Comparison of ENCODE assay signal across 9 cellular contexts in genomic region chr2:239225921-239226561, GRCh38.
DNase-seq lines count a peak whose midpoint lies in the region; ATAC-seq and TF ChIP-seq lines count a peak whose summit lies in the region.
"Had no signal": no experiment of that assay in that cellular context is flagged by ENCODE, and none has a peak within 500 bp of the region (broad histone marks: within the 10 kb centered on the region; RNA-seq: fewer than 3 reads in every experiment).

No MANE protein-coding gene starts in this region.

- H3K9me3 Mint-ChIP-seq in T-cell = no peaks in the 10 kb centered on the region
- no peaks in the 10 kb centered on the region for H3K9me3 Mint-ChIP-seq in natural killer cell treated with Interleukin-12 subunit alpha and Interleukin-12 subunit beta and Interleukin-15 and Interleukin-18, amount 100 ng/mL, for 72 hours

- H3K4me1 ChIP-seq in BLaER1 treated with 17β-estradiol and CSF1 and Interleukin-3, amounts not matched to agents 10 nM and 100 nM = peaks cover 93 to 100% (median 99%) of the 10 kb centered on the region in 10 experiments
- H3K4me1 ChIP-seq in psoas muscle = peaks cover 98% of the 10 kb centered on the region

- 31 to 58% (median 42%) methylated on average over 13 of the region's 13 CpGs for WGBS in psoas muscle, 3 donors

- H3K36me3 Mint-ChIP-seq in T-cell = no peaks in the 10 kb centered on the region
- no peaks in the 10 kb centered on the region for H3K36me3 Mint-ChIP-seq in natural killer cell treated with Interleukin-12 subunit alpha and Interleukin-12 subunit beta and Interleukin-15 and Interleukin-18, amount 100 ng/mL, for 72 hours

- no peaks in the 10 kb centered on the region for H3K27me3 Mint-ChIP-seq in T-cell
- H3K27me3 Mint-ChIP-seq in natural killer cell treated with Interleukin-12 subunit alpha and Interleukin-12 subunit beta and Interleukin-15 and Interleukin-18, amount 100 ng/mL, for 72 hours = no peaks in the 10 kb centered on the region

- peak overlapping the region in 2 of 3 donors; percentile 21 to 54 for H3K4me3 Mint-ChIP-seq in T-cell
- H3K4me3 Mint-ChIP-seq in natural killer cell treated with Interleukin-12 subunit alpha and Interleukin-12 subunit beta and Interleukin-15 and Interleukin-18, amount 100 ng/mL, for 72 hours = no peak overlapping the region

- peak; percentile 23 for TF ChIP-seq CTCF in fibroblast of villous mesenchyme (IDR thresholded peaks at IDR 0.05; ENCODE audit: insufficient read depth, low read depth, low read length)
- no peak for TF ChIP-seq CTCF in psoas muscle (IDR thresholded peaks at IDR 0.05)

- peaks cover 85 to 90% (median 87%) of the 10 kb centered on the region in 3 donors for H3K4me1 Mint-ChIP-seq in T-cell
- H3K4me1 Mint-ChIP-seq in natural killer cell treated with Interleukin-12 subunit alpha and Interleukin-12 subunit beta and Interleukin-15 and Interleukin-18, amount 100 ng/mL, for 72 hours (ENCODE audit: low read depth in 2 of 2) = peaks cover 64% of the 10 kb centered on the region in 2 donors

- peaks cover 0 to 100% (median 0%) of the 10 kb centered on the region in 11 experiments; a peak in 9 of 22 replicates for H4K20me1 ChIP-seq in BLaER1 treated with 17β-estradiol and CSF1 and Interleukin-3, amounts not matched to agents 10 nM and 100 nM

- CTCF ChIA-PET in T-cell (lab: Charles Lee) = no interaction called here

- intact Hi-C loops in psoas muscle (cut with DNase I) = loop anchor here in 1 of 2 donors (5.0 kb wide), 1 partner anchor 81 kb away; no protein-coding TSS in a partner anchor

- no peaks in the 10 kb centered on the region for H3K36me3 ChIP-seq in BLaER1 treated with 17β-estradiol and CSF1 and Interleukin-3, amounts not matched to agents 10 nM and 100 nM
- H3K36me3 ChIP-seq in psoas muscle (ENCODE audit: insufficient read depth in 1 of 2, low read depth in 1 of 2) = no peaks in the 10 kb centered on the region

- DNase-seq in T-cell = no peak
- peak; percentile 94 for DNase-seq in fibroblast of villous mesenchyme (ENCODE audit: low read depth)
- peak in 1 of 2 donors; percentile 54 for DNase-seq in psoas muscle
- no peak for DNase-seq in GDM1 (lab: John Stamatoyannopoulos, UW)
- DNase-seq in NCI-H2029 treated with DMSO at 0.1 percent for 48 hours (lab: John Stamatoyannopoulos, UW) = no peak
- no peak for DNase-seq in natural killer cell treated with Interleukin-12 subunit alpha and Interleukin-12 subunit beta and Interleukin-15 and Interleukin-18, amount 100 ng/mL, for 72 hours (ENCODE audit: low spot score)
- DNase-seq: NCI-H526 had no signal

- H3K9me3 ChIP-seq in BLaER1 treated with 17β-estradiol and CSF1 and Interleukin-3, amounts not matched to agents 10 nM and 100 nM (replicated peaks in 1 of 11) = 0 out of 22 replicates have a peak, but pooled peaks cover 0 to under 1% (median 0%) of the 10 kb centered on the region in 11 experiments
- no peaks in the 10 kb centered on the region for H3K9me3 ChIP-seq in psoas muscle

- POLR2A ChIA-PET in T-cell (lab: Charles Lee) = no interaction called here

- peak overlapping the region in 9 of 11 experiments; percentile 48 to 98 (median 95); a peak in 18 of 22 replicates for H3K27ac ChIP-seq in BLaER1 treated with 17β-estradiol and CSF1 and Interleukin-3, amounts not matched to agents 10 nM and 100 nM
- peak overlapping the region; percentile 88 for H3K27ac ChIP-seq in psoas muscle

- ATAC-seq in T-cell (replicated peaks in 1 of 4) (no peak), psoas muscle (no peak), GM19452 (IDR thresholded peaks at IDR 0.05; ENCODE audit: unreplicated experiment) (no peak)
- ATAC-seq in natural killer cell treated with Interleukin-12 subunit alpha and Interleukin-12 subunit beta and Interleukin-15 and Interleukin-18, amount 100 ng/mL, for 72 hours = no peak

- H3K27me3 ChIP-seq in BLaER1 treated with 17β-estradiol and CSF1 and Interleukin-3, amounts not matched to agents 10 nM and 100 nM = no peaks in the 10 kb centered on the region
- no peaks in the 10 kb centered on the region for H3K27me3 ChIP-seq in psoas muscle (ENCODE audit: insufficient read depth in 3 of 3, low read length in 2 of 3)

- peak overlapping the region; percentile 87 to 88 for H3K27ac Mint-ChIP-seq in T-cell
- peak overlapping the region in 1 of 2 donors; percentile 49 for H3K27ac Mint-ChIP-seq in natural killer cell treated with Interleukin-12 subunit alpha and Interleukin-12 subunit beta and Interleukin-15 and Interleukin-18, amount 100 ng/mL, for 72 hours

- peak overlapping the region in 9 of 11 experiments; percentile 5 to 66 (median 46); a peak in 16 of 22 replicates for H3K9ac ChIP-seq in BLaER1 treated with 17β-estradiol and CSF1 and Interleukin-3, amounts not matched to agents 10 nM and 100 nM

- H3K4me2 ChIP-seq in BLaER1 treated with 17β-estradiol and CSF1 and Interleukin-3, amounts not matched to agents 10 nM and 100 nM = peak overlapping the region; percentile 51 to 95 (median 77)

- no peak overlapping the region for H3K4me3 ChIP-seq in BLaER1 treated with 17β-estradiol and CSF1 and Interleukin-3, amounts not matched to agents 10 nM and 100 nM
- H3K4me3 ChIP-seq in fibroblast of villous mesenchyme (ENCODE audit: low read depth, low read length) (peak overlapping the region; percentile 0), psoas muscle (no peak overlapping the region)
